Comparison of ENCODE assay signal across 2 cellular contexts in the genomic region with DNA sequence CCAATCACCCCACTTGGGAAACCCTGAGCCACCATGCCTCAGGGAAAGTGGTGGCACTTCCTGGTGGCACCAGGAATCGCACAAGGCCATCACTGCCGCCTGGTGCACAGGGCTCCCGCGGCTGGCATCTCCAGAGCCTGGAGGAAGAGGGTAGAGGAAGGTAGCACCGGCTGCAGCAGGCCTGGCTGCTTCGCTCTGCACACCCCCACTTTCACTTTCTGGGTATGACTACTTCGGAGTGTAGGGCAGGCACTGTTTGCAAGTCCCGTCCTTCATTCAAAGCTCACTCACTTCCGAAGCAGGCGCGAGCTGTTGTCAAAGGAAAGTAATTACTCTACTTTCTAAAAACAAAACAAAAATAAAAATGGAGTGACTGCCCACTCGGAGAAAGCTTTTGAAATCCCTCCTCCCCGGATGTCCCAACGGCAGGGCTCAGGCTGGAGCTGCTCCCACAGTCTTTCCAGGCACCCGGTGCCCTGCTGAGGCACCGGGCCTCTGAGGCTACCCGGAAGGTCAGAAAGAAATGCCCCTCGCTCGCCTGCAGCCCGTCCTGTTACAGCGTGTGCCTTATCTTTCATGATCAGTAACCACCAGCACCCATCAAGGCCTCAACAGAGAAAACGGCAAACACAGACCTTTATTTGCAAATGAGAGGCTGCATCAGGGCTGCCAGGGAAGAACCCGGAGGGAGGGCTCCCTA.
A peak's percentile ranks its signal among the peaks of the same experiment; 100 is the strongest.
TF ChIP-seq lines count a peak whose summit lies in the region.

No MANE protein-coding gene starts in this region.

TF ChIP-seq in HCT116, 20 proteins besides CTCF, POLR2A, EP300 and RAD21 (continued from another document):
- TF ChIP-seq ZNF274 (IDR thresholded peaks at IDR 0.05; ENCODE audit: low read depth, low read length) (no peak), FOSL1 (IDR thresholded peaks at IDR 0.05; ENCODE audit: low read depth) (no peak), SP1 (IDR thresholded peaks at IDR 0.05; ENCODE audit: low read depth) (no peak), SIN3A (IDR thresholded peaks at IDR 0.05; ENCODE audit: low read depth) (no peak), MAX (IDR thresholded peaks at IDR 0.05) (no peak), JUND (IDR thresholded peaks at IDR 0.05) (no peak), REST (IDR thresholded peaks at IDR 0.05; ENCODE audit: low read depth) (no peak), EZH2 (IDR thresholded peaks at IDR 0.05) (no peak), CEBPB (IDR thresholded peaks at IDR 0.05; ENCODE audit: low read depth) (no peak), EZH2phosphoT487 (IDR thresholded peaks at IDR 0.05; ENCODE audit: borderline replicate concordance) (no peak)

TF ChIP-seq in SK-N-SH, 30 proteins besides CTCF, POLR2A, EP300 and RAD21 (continued from another document):
- TF ChIP-seq JUND (IDR thresholded peaks at IDR 0.05): no peak
- peak; percentile 85 for TF ChIP-seq GATA2 (CRISPR knock-in tag; IDR thresholded peaks at IDR 0.05)
- TF ChIP-seq, protein P1, sequence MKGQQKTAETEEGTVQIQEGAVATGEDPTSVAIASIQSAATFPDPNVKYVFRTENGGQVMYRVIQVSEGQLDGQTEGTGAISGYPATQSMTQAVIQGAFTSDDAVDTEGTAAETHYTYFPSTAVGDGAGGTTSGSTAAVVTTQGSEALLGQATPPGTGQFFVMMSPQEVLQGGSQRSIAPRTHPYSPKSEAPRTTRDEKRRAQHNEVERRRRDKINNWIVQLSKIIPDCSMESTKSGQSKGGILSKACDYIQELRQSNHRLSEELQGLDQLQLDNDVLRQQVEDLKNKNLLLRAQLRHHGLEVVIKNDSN (IDR thresholded peaks at IDR 0.05; ENCODE audit: borderline replicate concordance, low read depth): no peak
- peak; percentile 76 for TF ChIP-seq MXI1 (IDR thresholded peaks at IDR 0.05; ENCODE audit: low read depth, low read length)
